In genomic region chr5:175847061-175847460, GRCh38 we compare ENCODE assay signal across 32 cellular contexts. TPM values are rescaled to one million over a fixed set of nuclear protein-coding genes. Genes with fewer than 3 reads are reported as not detected.
"Had no signal": no experiment of that assay in that cellular context is flagged by ENCODE, and none has a peak within 500 bp of the region (broad histone marks: within the 10 kb centered on the region; RNA-seq: fewer than 3 reads in every experiment).

No MANE protein-coding gene starts in this region.

- H3K79me2 ChIP-seq: parathyroid adenoma had no signal

- H3K27ac ChIP-seq: left lung, neutrophil, parathyroid adenoma, psoas muscle, sigmoid colon, spleen, suprapubic skin, thoracic aorta, tibial artery, uterus had no signal

- DNase-seq: hypothalamus; immature natural killer cell; kidney; left colon; left lung; midbrain; mucosa of descending colon; occipital lobe; sigmoid colon; small intestine; spleen; stimulated activated CD4-positive, alpha-beta T cell treated with anti-CD3 and anti-CD28 coated beads, Interleukin-4, amount 100 ng/mL, for 24 hours; stimulated activated naive CD4-positive, alpha-beta T cell; tibial artery; trophoblast cell; uterus had no signal

- H3K27me3 ChIP-seq: uterus had no signal

- H3K9me3 ChIP-seq: left lung, mucosa of descending colon, neutrophil, psoas muscle, sigmoid colon, spleen, suprapubic skin, thoracic aorta, tibial artery, uterus had no signal

- ATAC-seq: left colon; left lung; psoas muscle; stimulated activated effector memory CD8-positive, alpha-beta T cell treated with anti-CD3 and anti-CD28 coated beads, Interleukin-12 subunit alpha, Interleukin-12 subunit beta, amount 100 ng/mL, for 72 hours had no signal

- H3K4me1 ChIP-seq: left lung, psoas muscle, sigmoid colon, spleen, suprapubic skin, tibial artery, uterus had no signal

- H2AFZ ChIP-seq: parathyroid adenoma had no signal

- FAIRE-seq: islet of Langerhans, kidney, small intestine had no signal

- H3K36me3 ChIP-seq: left lung, neutrophil, sigmoid colon, spleen, suprapubic skin, thoracic aorta, tibial artery, uterus had no signal

- H3K9ac ChIP-seq: parathyroid adenoma had no signal

- H3K4me3 ChIP-seq: left lung, lung, mucosa of descending colon, psoas muscle, sigmoid colon, spleen, suprapubic skin, thoracic aorta, tibial artery, uterus had no signal

RNA-seq across cellular contexts. Expression of gene CPLX2, which starts 24.3 kb away (rescaled TPM):
- total RNA-seq: kidney; left lung; lower leg skin; myocyte; naive thymus-derived CD4-positive, alpha-beta T cell; natural killer cell treated with Interleukin-12 subunit alpha and Interleukin-12 subunit beta and Interleukin-15 and Interleukin-18, amount 100 ng/mL, for 72 hours; osteocyte; posterior vena cava; spleen; subcutaneous adipose tissue; suprapubic skin; thoracic aorta; ureter had no signal
- polyA plus RNA-seq: immature natural killer cell; naive thymus-derived CD4-positive, alpha-beta T cell had no signal
